10 cellular contexts compared by ENCODE assay signal in the genomic region with DNA sequence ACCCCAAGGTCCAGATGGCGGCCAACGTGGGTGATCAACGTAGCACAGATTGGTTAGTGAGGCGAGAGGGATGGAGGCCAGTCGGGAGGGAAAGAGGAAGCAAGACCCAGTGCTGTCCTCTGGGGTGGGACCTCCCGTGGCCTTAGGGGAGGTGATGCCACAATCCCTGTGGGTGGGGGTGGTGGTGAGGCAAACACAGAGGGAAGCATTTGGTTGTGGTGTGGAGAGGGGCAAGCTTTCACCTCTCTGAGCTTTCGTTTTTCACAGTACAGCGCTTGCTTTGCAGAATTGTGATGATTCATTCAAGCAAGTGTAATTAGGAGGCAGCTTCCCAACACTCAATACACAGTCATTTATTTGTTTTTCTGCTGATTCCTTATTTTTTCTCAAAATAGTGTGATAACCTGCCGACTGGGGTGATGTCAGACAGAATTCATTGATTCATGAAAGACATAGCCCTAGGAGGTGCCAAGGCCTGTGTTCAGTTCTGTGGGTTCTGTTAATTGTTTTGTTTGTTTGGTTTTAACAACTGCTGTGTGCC. TPM values are rescaled to one million over a fixed set of nuclear protein-coding genes. Genes with fewer than 3 reads are reported as not detected.
DNase-seq lines count a peak whose midpoint lies in the region; ATAC-seq and TF ChIP-seq lines count a peak whose summit lies in the region.
"Had no signal": no experiment of that assay in that cellular context is flagged by ENCODE, and none has a peak within 500 bp of the region (broad histone marks: within the 10 kb centered on the region; RNA-seq: fewer than 3 reads in every experiment).

No MANE protein-coding gene starts in this region.

- H3K9me2 ChIP-seq in Loucy (replicated peaks; ENCODE audit: low read depth, low read length): no peaks in the 10 kb centered on the region

- H3K9me3 ChIP-seq in Loucy (ENCODE audit: insufficient read depth, low read depth, low read length) (no peaks in the 10 kb centered on the region), adipocyte (ENCODE audit: control insufficient read depth, low read length) (no peaks in the 10 kb centered on the region), mucosa of stomach (ENCODE audit: control insufficient read depth, low read length) (no peaks in the 10 kb centered on the region)
- H3K9me3 ChIP-seq: prostate gland had no signal

- ATAC-seq in HG03457 (IDR thresholded peaks at IDR 0.05; ENCODE audit: unreplicated experiment) (no peak), GM18858 (IDR thresholded peaks at IDR 0.05; ENCODE audit: unreplicated experiment) (no peak)

- H3K9ac ChIP-seq in Loucy (ENCODE audit: low read depth, low read length, poor library complexity, severe bottlenecking) (peak overlapping the region; percentile 90), adipocyte (ENCODE audit: low read length) (peak overlapping the region; percentile 99), mucosa of stomach (ENCODE audit: low read length) (peak overlapping the region; percentile 51)

- peaks cover 73% of the 10 kb centered on the region for H4K20me1 ChIP-seq in Loucy (ENCODE audit: insufficient read depth, low read length, poor library complexity, severe bottlenecking)

- H3K4me2 ChIP-seq in Loucy (ENCODE audit: low read depth, low read length, poor library complexity, severe bottlenecking): peak overlapping the region; percentile 96

- no peaks in the 10 kb centered on the region for H3K27me3 ChIP-seq in Loucy (ENCODE audit: insufficient read depth, low read length, poor library complexity, severe bottlenecking)
- no peaks in the 10 kb centered on the region for H3K27me3 ChIP-seq in adipocyte (replicated peaks; ENCODE audit: control insufficient read depth, insufficient read depth, low read length)
- no peaks in the 10 kb centered on the region for H3K27me3 ChIP-seq in mucosa of stomach (ENCODE audit: control insufficient read depth, insufficient read depth, low read length)
- no peaks in the 10 kb centered on the region for H3K27me3 ChIP-seq in H7 (ENCODE audit: control insufficient read depth, insufficient read depth, low read length)

- no peaks in the 10 kb centered on the region for H3F3A ChIP-seq in Loucy (ENCODE audit: low read depth)

- H3K36me3 ChIP-seq in Loucy (ENCODE audit: insufficient read depth, low read length): peaks cover 48% of the 10 kb centered on the region; the same call in 1 of the 2 replicates
- peaks cover 53% of the 10 kb centered on the region for H3K36me3 ChIP-seq in adipocyte (ENCODE audit: control insufficient read depth, insufficient read depth, low read length, severe bottlenecking)
- H3K36me3 ChIP-seq in mucosa of stomach (ENCODE audit: control insufficient read depth, insufficient read depth, low read length): peaks cover 34% of the 10 kb centered on the region
- H3K36me3 ChIP-seq in H7 (replicated peaks; ENCODE audit: control insufficient read depth, insufficient read depth, low read length): peaks cover 41% of the 10 kb centered on the region

- TF ChIP-seq CTCF in C4-2B (conservative IDR thresholded peaks at IDR 0.05): no peak
- no peak for TF ChIP-seq CTCF in Loucy (conservative IDR thresholded peaks at IDR 0.05; ENCODE audit: low read length)

- H3K27ac ChIP-seq in C4-2B: peak overlapping the region; percentile 86
- H3K27ac ChIP-seq: prostate gland had no signal

- H3K4me3 ChIP-seq in Loucy (ENCODE audit: low read length, poor library complexity, severe bottlenecking) (peak overlapping the region; percentile 84), adipocyte (ENCODE audit: low read length) (peak overlapping the region; percentile 89), mucosa of stomach (ENCODE audit: low read length) (no peak overlapping the region), H7 (ENCODE audit: insufficient read depth, low read depth, low read length) (no peak overlapping the region)
- H3K4me3 ChIP-seq: prostate gland had no signal

- H2AFZ ChIP-seq in Loucy (ENCODE audit: low read length): no peak overlapping the region

- DNase-seq in adipocyte (ENCODE audit: low read depth) (no peak), H7 (no peak), SK-N-DZ (ENCODE audit: low spot score) (no peak)

- H3K79me2 ChIP-seq in Loucy (ENCODE audit: insufficient read depth, low read length): peaks cover 82% of the 10 kb centered on the region

- peaks cover 35% of the 10 kb centered on the region for H3K4me1 ChIP-seq in Loucy (ENCODE audit: insufficient read depth, low read length, poor library complexity, severe bottlenecking)
- H3K4me1 ChIP-seq in adipocyte (ENCODE audit: control insufficient read depth, insufficient read depth, low read length): peaks cover 25% of the 10 kb centered on the region
- peaks cover 41% of the 10 kb centered on the region for H3K4me1 ChIP-seq in mucosa of stomach (ENCODE audit: control insufficient read depth, insufficient read depth, low read length)

RNA-seq across cellular contexts. Expression of gene LENG8, which starts 2.4 kb away (rescaled TPM):
- total RNA-seq in H7 (2014; rRNA removed; shearing (Covaris generic)): 25.3 and 30.7 TPM in 2 replicates
- 19.1 and 29.0 TPM in 2 replicates for polyA plus RNA-seq in SK-N-DZ (2014; cell fraction: cytosol; rRNA removed)
- polyA plus RNA-seq in SK-N-DZ (2014; cell fraction: nucleus; rRNA removed): 111 and 200 TPM in 2 replicates

RNA-seq across cellular contexts. Expression of gene LENG9, which starts 12.2 kb away (rescaled TPM):
- 3.5 and 7.9 TPM in 2 replicates for total RNA-seq in H7 (2014; rRNA removed; shearing (Covaris generic))
- polyA plus RNA-seq in SK-N-DZ (2014; cell fraction: cytosol; rRNA removed): 0.26 TPM in 1 of 2 replicates, not detected in the other
- polyA plus RNA-seq in SK-N-DZ (2014; cell fraction: nucleus; rRNA removed): not detected in 2 replicates

RNA-seq across cellular contexts. Expression of gene CDC42EP5, which starts 21.7 kb away (rescaled TPM):
- 0.70 and 4.3 TPM in 2 replicates for total RNA-seq in H7 (2014; rRNA removed; shearing (Covaris generic))
- polyA plus RNA-seq in SK-N-DZ (2014; cell fraction: cytosol; rRNA removed): not detected in 2 replicates
- polyA plus RNA-seq in SK-N-DZ (2014; cell fraction: nucleus; rRNA removed): not detected in 2 replicates
- total RNA-seq: T-helper 1 cell treated with Interleukin-12 subunit alpha and Interleukin-12 subunit beta and Interleukin-4 antibody, amounts not matched to agents 30 ng/mL and 1 ng/mL, for 36 hours had no signal

RNA-seq across cellular contexts. Expression of gene TTYH1, which starts 36.1 kb away (rescaled TPM):
- total RNA-seq in H7 (2014; rRNA removed; shearing (Covaris generic)): 13.4 and 17.7 TPM in 2 replicates
- polyA plus RNA-seq in SK-N-DZ (2014; cell fraction: cytosol; rRNA removed): 0.68 TPM in 1 of 2 replicates, not detected in the other
- not detected in 2 replicates for polyA plus RNA-seq in SK-N-DZ (2014; cell fraction: nucleus; rRNA removed)

RNA-seq across cellular contexts. Expression of gene LAIR2, which starts 51.2 kb away (rescaled TPM):
- not detected in 2 replicates for total RNA-seq in H7 (2014; rRNA removed; shearing (Covaris generic))
- not detected in 2 replicates for polyA plus RNA-seq in SK-N-DZ (2014; cell fraction: cytosol; rRNA removed)
- not detected in 2 replicates for polyA plus RNA-seq in SK-N-DZ (2014; cell fraction: nucleus; rRNA removed)
- total RNA-seq: prostate gland had no signal

Comparison
In these comparisons a context has a peak if more than half of its experiments do, and no peak if none do; other contexts are left out.
1. H3K4me3 ChIP-seq: peak in Loucy (single experiment) and adipocyte (single experiment); none in mucosa of stomach (single experiment) and H7 (single experiment).
2. Peak in every context shown above with its lines, with median percentiles within 50 percentile points of each other: H3K9ac ChIP-seq.